Comparison of ENCODE assay signal across 24 cellular contexts in genomic region chr7:75844158-75844557, GRCh38. TPM values are rescaled to one million over a fixed set of nuclear protein-coding genes. Genes with fewer than 3 reads are reported as not detected.
"Had no signal": no experiment of that assay in that cellular context is flagged by ENCODE, and none has a peak within 500 bp of the region (broad histone marks: within the 10 kb centered on the region; RNA-seq: fewer than 3 reads in every experiment).

No MANE protein-coding gene starts in this region.

- H3K9me3 Mint-ChIP-seq: IgD-negative memory B cell had no signal

- DNase-seq: Karpas-422, KG1, MG63, NCI-H1092, NCI-H1105 treated with DMSO at 0.1 percent for 48 hours, NCI-H1417 treated with DMSO at 0.1 percent for 48 hours, NCI-H146, NCI-H1694 treated with DMSO at 0.1 percent for 48 hours, NCI-H1930, NCI-H2081, NCI-H2107, NCI-H2227 treated with DMSO at 0.1 percent for 48 hours, NCI-H524, NCI-H526 treated with DMSO at 0.1 percent for 48 hours, NCI-H748 treated with DMSO at 0.1 percent for 48 hours, Right ventricle myocardium superior, RPMI8226, SIG-M5 had no signal

- ATAC-seq: HepG2 had no signal

- H3K27ac Mint-ChIP-seq: IgD-negative memory B cell had no signal

- H3K4me3 Mint-ChIP-seq: IgD-negative memory B cell had no signal

- H3K27ac ChIP-seq: SJSA1, SK-N-MC had no signal

- H3K36me3 ChIP-seq: MG63, SJSA1 had no signal

- H3K27me3 Mint-ChIP-seq: IgD-negative memory B cell had no signal

- H3K4me3 ChIP-seq: MG63, SJSA1, SK-N-MC had no signal

- H3K9me3 ChIP-seq: MG63, SJSA1 had no signal

- H3K27me3 ChIP-seq: MG63, SJSA1 had no signal

RNA-seq across cellular contexts. Expression of gene CCL24, which starts 30.6 kb away (rescaled TPM):
- total RNA-seq: HepG2, HT1080, NCI-H460, Right ventricle myocardium superior had no signal
- polyA plus RNA-seq: HepG2, IgD-negative memory B cell had no signal
